Comparison of ENCODE assay signal across 1 cellular context in the genomic region with DNA sequence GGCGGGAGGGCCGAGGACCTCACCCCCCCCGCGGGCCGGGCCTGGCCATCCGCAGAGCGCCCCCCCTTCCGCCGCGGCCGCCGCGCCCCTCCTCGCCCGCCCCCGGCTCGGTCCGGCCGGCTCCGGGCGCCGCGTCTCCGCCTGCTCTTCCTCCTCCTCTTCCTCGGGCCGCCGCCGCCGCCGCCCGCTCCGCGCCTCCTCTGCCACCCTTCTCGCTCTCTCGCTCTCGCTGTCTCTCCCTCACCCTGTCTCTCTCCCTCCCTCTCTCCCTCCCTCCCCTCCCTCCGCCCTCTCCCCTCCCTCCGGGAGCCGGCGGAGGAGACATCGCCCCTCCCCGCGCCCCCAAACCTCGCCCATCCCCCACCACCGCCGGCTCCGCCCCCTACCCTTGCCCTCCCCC.
TF ChIP-seq lines count a peak whose summit lies in the region.

A gene (minus strand): TSS at position 237 of the 400 bp plus-strand sequence. CDS start 2,883 bp downstream, outside the sequence.

TF ChIP-seq in HCT116, 20 proteins besides CTCF, POLR2A, EP300 and RAD21 (continued from another document):
- no peak for TF ChIP-seq EGR1 (IDR thresholded peaks at IDR 0.05; ENCODE audit: low read depth)
- TF ChIP-seq POLR2AphosphoS5 (IDR thresholded peaks at IDR 0.05; ENCODE audit: low read depth, low read length): no peak
- no peak for TF ChIP-seq ZFX (IDR thresholded peaks at IDR 0.05)
- TF ChIP-seq EZH2phosphoT487 (IDR thresholded peaks at IDR 0.05; ENCODE audit: borderline replicate concordance): no peak
- TF ChIP-seq JUND (IDR thresholded peaks at IDR 0.05): no peak
- TF ChIP-seq, protein P1, sequence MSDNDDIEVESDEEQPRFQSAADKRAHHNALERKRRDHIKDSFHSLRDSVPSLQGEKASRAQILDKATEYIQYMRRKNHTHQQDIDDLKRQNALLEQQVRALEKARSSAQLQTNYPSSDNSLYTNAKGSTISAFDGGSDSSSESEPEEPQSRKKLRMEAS (IDR thresholded peaks at IDR 0.05): no peak
- no peak for TF ChIP-seq TCF7L2 (IDR thresholded peaks at IDR 0.05; ENCODE audit: borderline replicate concordance, extremely low read depth, insufficient read depth, insufficient read length)
- no peak for TF ChIP-seq SRF (IDR thresholded peaks at IDR 0.05; ENCODE audit: low read depth)
- no peak for TF ChIP-seq SIN3A (IDR thresholded peaks at IDR 0.05; ENCODE audit: low read depth)
